In the genomic region with DNA sequence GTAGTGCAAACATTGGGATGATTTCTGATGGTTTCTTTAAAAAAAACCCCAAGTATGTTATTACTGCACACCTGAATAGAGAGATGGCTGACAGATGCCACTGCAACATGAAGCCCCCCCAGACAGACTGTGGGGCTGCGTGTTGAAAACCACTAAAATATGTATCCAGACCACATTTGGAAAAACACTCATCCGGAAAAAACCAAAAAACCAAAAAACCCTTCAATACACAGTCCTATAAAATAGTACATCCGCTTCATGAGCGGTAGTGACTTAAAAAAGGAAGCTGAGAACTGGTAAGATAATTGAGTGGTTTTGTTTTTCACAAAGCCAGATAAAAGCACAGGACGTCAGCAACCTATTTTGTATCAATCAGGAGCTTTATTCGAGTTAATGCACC, we compare ENCODE assay signal across 15 cellular contexts. TPM values are rescaled to one million over a fixed set of nuclear protein-coding genes. Genes with fewer than 3 reads are reported as not detected.
DNase-seq lines count a peak whose midpoint lies in the region; ATAC-seq, FAIRE-seq and TF ChIP-seq lines count a peak whose summit lies in the region.
"Had no signal": no experiment of that assay in that cellular context is flagged by ENCODE, and none has a peak within 500 bp of the region (broad histone marks: within the 10 kb centered on the region; RNA-seq: fewer than 3 reads in every experiment).

No MANE protein-coding gene starts in this region.

- peaks cover 32% of the 10 kb centered on the region for H3K36me3 Mint-ChIP-seq in activated T-cell treated with anti-CD3 and anti-CD28 coated beads, Interleukin-2, amount 50 U/mL, for 4 hours (ENCODE audit: insufficient read depth)
- H3K36me3 Mint-ChIP-seq in natural killer cell = peaks cover 35% of the 10 kb centered on the region
- H3K36me3 Mint-ChIP-seq in HFFc6 (ENCODE audit: low read depth) = no peaks in the 10 kb centered on the region

- peak overlapping the region; percentile 83 to 88 for H3K27ac Mint-ChIP-seq in natural killer cell
- H3K27ac Mint-ChIP-seq in HFFc6 = no peak overlapping the region
- H3K27ac Mint-ChIP-seq: H9 had no signal

- peak overlapping the region; percentile 31 for H3K4me3 Mint-ChIP-seq in activated T-cell treated with anti-CD3 and anti-CD28 coated beads, Interleukin-2, amount 50 U/mL, for 4 hours
- H3K4me3 Mint-ChIP-seq in natural killer cell (peak overlapping the region; percentile 73), HFFc6 (no peak overlapping the region)
- H3K4me3 Mint-ChIP-seq: H9 had no signal

- DNase-seq in activated CD4-positive, alpha-beta T cell treated with anti-CD3 and anti-CD28 coated beads, Interleukin-2, amount 50 U/mL, for 1 hour = peak; percentile 38
- no peak for DNase-seq in activated CD4-positive, alpha-beta T cell treated with anti-CD3 and anti-CD28 coated beads, Interleukin-2, amount 50 U/mL, for 48 hours
- DNase-seq in NB4 (ENCODE audit: low read depth) = peak; percentile 90
- no peak for DNase-seq in activated T-cell treated with anti-CD3 and anti-CD28 coated beads, Interleukin-2, amount 50 U/mL, for 4 hours
- DNase-seq in natural killer cell = no peak
- no peak for DNase-seq in GM12891 (ENCODE audit: insufficient read length, low spot score)
- no peak for DNase-seq in NCI-H2107 treated with DMSO at 0.1 percent for 48 hours (lab: John Stamatoyannopoulos, UW; ENCODE audit: unreplicated experiment)
- DNase-seq in HFFc6 = no peak
- DNase-seq: adrenal gland, H9, NCI-H2081 treated with DMSO at 0.1 percent for 48 hours had no signal

- peaks cover 13% of the 10 kb centered on the region for H3K9me3 Mint-ChIP-seq in activated T-cell treated with anti-CD3 and anti-CD28 coated beads, Interleukin-2, amount 50 U/mL, for 4 hours
- no peaks in the 10 kb centered on the region for H3K9me3 Mint-ChIP-seq in natural killer cell
- peaks cover 8% of the 10 kb centered on the region; the same call in 1 of the 2 replicates for H3K9me3 Mint-ChIP-seq in HFFc6
- H3K9me3 Mint-ChIP-seq: H9 had no signal

- H3K4me1 Mint-ChIP-seq in activated T-cell treated with anti-CD3 and anti-CD28 coated beads, Interleukin-2, amount 50 U/mL, for 4 hours (ENCODE audit: low read depth) = peaks cover 57% of the 10 kb centered on the region
- H3K4me1 Mint-ChIP-seq in natural killer cell (peaks cover 56 to 58% of the 10 kb centered on the region in 2 donors), HFFc6 (ENCODE audit: low read depth) (no peaks in the 10 kb centered on the region)

- peak; percentile 47 to 59 for ATAC-seq in activated T-cell treated with anti-CD3 and anti-CD28 coated beads, Interleukin-2, amount 50 U/mL, for 4 hours
- ATAC-seq in natural killer cell = peak; percentile 45 to 58 (median 46)

- no peak for TF ChIP-seq CTCF in NB4 (IDR thresholded peaks at IDR 0.05; ENCODE audit: low read depth, low read length)
- TF ChIP-seq CTCF in natural killer cell (IDR thresholded peaks at IDR 0.05) = no peak
- TF ChIP-seq CTCF in HFFc6 (IDR thresholded peaks at IDR 0.05) = no peak

- no peak overlapping the region for H3K4me3 ChIP-seq in NB4 (ENCODE audit: low read depth, low read length)
- H3K4me3 ChIP-seq: adrenal gland had no signal

- H3K27me3 Mint-ChIP-seq in activated T-cell treated with anti-CD3 and anti-CD28 coated beads, Interleukin-2, amount 50 U/mL, for 4 hours (ENCODE audit: low read depth) = no peaks in the 10 kb centered on the region
- H3K27me3 Mint-ChIP-seq in natural killer cell (ENCODE audit: low read depth in 2 of 2) (no peaks in the 10 kb centered on the region), HFFc6 (ENCODE audit: insufficient read depth) (no peaks in the 10 kb centered on the region; the same call in none of the 2 replicates)

- TF ChIP-seq POLR2A in NB4 (IDR thresholded peaks at IDR 0.05; ENCODE audit: extremely low read depth, insufficient read length) = no peak
- TF ChIP-seq POLR2A in GM12891 (IDR thresholded peaks at IDR 0.05; ENCODE audit: low read depth, low read length) = no peak

- FAIRE-seq in GM12891 (lab: Jason Lieb, UNC) = no peak

- intact Hi-C loops in natural killer cell (cut with micrococcal nuclease) = no loop called here

TF ChIP-seq in GM12891, 5 proteins besides CTCF, POLR2A, EP300 and RAD21:
- TF ChIP-seq TAF1 (IDR thresholded peaks at IDR 0.05; ENCODE audit: low read depth, low read length) (no peak), SPI1 (IDR thresholded peaks at IDR 0.05; ENCODE audit: low read depth, low read length) (no peak), POU2F2 (IDR thresholded peaks at IDR 0.05; ENCODE audit: low read depth, low read length) (no peak), PAX5 (IDR thresholded peaks at IDR 0.05; ENCODE audit: insufficient read depth, low read length, severe bottlenecking) (no peak), POLR2AphosphoS5 (IDR thresholded peaks at IDR 0.05; ENCODE audit: low read depth, low read length) (no peak)

RNA-seq across cellular contexts. Expression of gene EDN3, which starts 47.1 kb away (rescaled TPM):
- not detected for total RNA-seq in activated T-cell treated with anti-CD3 and anti-CD28 coated beads, Interleukin-2, amount 50 U/mL, for 4 hours
- total RNA-seq in natural killer cell = under 1 TPM; 0.24 to 0.53 (median 0.41) TPM
- polyA plus RNA-seq in GM12891 (2012; ENCODE audit: low read depth, missing spikeins) = not detected
- not detected for total RNA-seq in HFFc6 (2021; fragmentation: NEBNext Ultra II Directional; extraction: Animal tissue kit (Norgen Biotek cat#: 25700))
- total RNA-seq: glomerular endothelial cell, LHCN-M2, mesenteric fat pad, osteocyte had no signal

Comparison
In these comparisons a context has a peak if more than half of its experiments do, and no peak if none do; other contexts are left out.
1. DNase-seq: peak in activated CD4-positive, alpha-beta T cell treated with anti-CD3 and anti-CD28 coated beads, Interleukin-2, amount 50 U/mL, for 1 hour (single experiment) and NB4 (single experiment); none in activated CD4-positive, alpha-beta T cell treated with anti-CD3 and anti-CD28 coated beads, Interleukin-2, amount 50 U/mL, for 48 hours (0 of 2), activated T-cell treated with anti-CD3 and anti-CD28 coated beads, Interleukin-2, amount 50 U/mL, for 4 hours (single experiment), natural killer cell (single experiment), GM12891 (single experiment), NCI-H2107 treated with DMSO at 0.1 percent for 48 hours (single experiment) and HFFc6 (single experiment).